Comparison of ENCODE assay signal across 8 cellular contexts in the genomic region with DNA sequence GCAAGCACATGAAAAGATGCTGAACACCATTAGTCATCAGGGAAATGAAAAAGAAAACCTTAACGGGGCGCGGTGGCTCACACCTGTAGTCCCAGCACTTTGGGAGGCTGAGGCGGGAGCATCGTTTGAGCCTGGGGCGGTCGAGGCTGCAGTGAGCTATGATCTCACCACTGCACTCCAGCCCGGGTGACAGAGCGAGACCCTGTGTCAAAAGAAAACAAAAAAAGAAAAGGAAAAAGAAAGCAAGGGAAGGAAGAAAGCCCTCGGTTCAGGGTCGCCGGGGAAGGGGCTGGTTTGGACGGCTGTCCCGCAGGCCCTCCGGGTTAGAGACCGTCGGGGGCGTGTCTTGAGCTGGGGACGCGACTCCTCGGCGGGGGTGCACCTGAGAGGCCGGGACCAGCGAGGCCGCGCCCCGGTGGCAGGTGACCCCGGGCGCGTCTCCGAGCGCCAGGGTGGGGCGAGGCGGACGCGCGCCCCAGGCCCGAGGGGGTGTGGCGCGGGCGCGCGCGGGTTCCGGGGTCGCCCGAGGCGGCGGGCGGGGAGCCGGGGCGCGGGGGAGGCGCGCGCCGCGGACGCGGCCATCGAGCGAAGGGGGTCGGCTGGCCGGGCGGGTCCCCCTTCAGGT. TPM values are rescaled to one million over a fixed set of nuclear protein-coding genes. Genes with fewer than 3 reads are reported as not detected.
DNase-seq lines count a peak whose midpoint lies in the region; ATAC-seq, FAIRE-seq and TF ChIP-seq lines count a peak whose summit lies in the region.

No MANE protein-coding gene starts in this region.

- no peaks in the 10 kb centered on the region for H3K9me2 ChIP-seq in PC-9 (ENCODE audit: insufficient read depth)

- no peak for FAIRE-seq in astrocyte (lab: Jason Lieb, UNC)

- no peaks in the 10 kb centered on the region for H3K27me3 Mint-ChIP-seq in astrocyte (ENCODE audit: low read depth, unreplicated experiment)

- no TSS peak for BruUV-seq in PC-9 (replicated peaks; lab: Mats Ljungman, UMichigan)

- ATAC-seq in GM19023 (IDR thresholded peaks at IDR 0.05; ENCODE audit: unreplicated experiment) (peak; percentile 56), HG03342 (IDR thresholded peaks at IDR 0.05; ENCODE audit: unreplicated experiment) (peak; percentile 60), HG03378 (IDR thresholded peaks at IDR 0.05; ENCODE audit: unreplicated experiment) (no peak)

- peaks cover 8% of the 10 kb centered on the region; the same call in 1 of the 2 replicates for H3F3A ChIP-seq in PC-9 (ENCODE audit: insufficient read depth, low read depth)

- POLR2A ChIA-PET in PC-9 (lab: Charles Lee; ENCODE audit: unreplicated experiment): interaction anchor here (0.7 to 1.2 kb wide), 3 partner anchors 15 to 27 kb away, joined by 3 to 9 read pairs (median 6); a partner anchor contains a TSS

- peaks cover 2% of the 10 kb centered on the region for H3K9me3 Mint-ChIP-seq in astrocyte (ENCODE audit: unreplicated experiment)

- CTCF ChIA-PET in PC-9 (lab: Charles Lee): interaction anchor here (1.0 kb wide), 1 partner anchor 84 kb away, joined by 6 read pairs; no protein-coding TSS in a partner anchor

- no peak for DNase-seq in AG10803 (ENCODE audit: low read depth)
- peak; percentile 68 to 80 for DNase-seq in PC-9
- no peak for DNase-seq in astrocyte (ENCODE audit: low read depth)
- peak; percentile 90 for DNase-seq in iPS-NIHi11 (ENCODE audit: low spot score)
- peak; percentile 25 for DNase-seq in stimulated activated CD4-positive, alpha-beta T cell treated with anti-CD3 and anti-CD28 coated beads, Interleukin-1b, Interleukin-23, amount 100 ng/mL, for 48 hours

- peak overlapping the region; percentile 81 for H3K9ac ChIP-seq in astrocyte (ENCODE audit: low read length)

- H3K4me1 Mint-ChIP-seq in astrocyte (ENCODE audit: low read depth, unreplicated experiment): no peaks in the 10 kb centered on the region

- intact Hi-C loops in PC-9 (cut with micrococcal nuclease; ENCODE audit: unreplicated experiment): loop anchor here (2.0 to 5.0 kb wide), 3 partner anchors 27 to 60 kb away; a partner anchor contains a TSS

- H3K9me3 ChIP-seq in PC-9 (ENCODE audit: insufficient read depth, low read depth): no peaks in the 10 kb centered on the region
- no peaks in the 10 kb centered on the region for H3K9me3 ChIP-seq in astrocyte (ENCODE audit: insufficient read depth, low read depth, low read length)

- H3K4me3 ChIP-seq in AG10803 (ENCODE audit: low read length) (peak overlapping the region; percentile 55), PC-9 (peak overlapping the region; percentile 66; the same call in 1 of the 2 replicates), astrocyte (ENCODE audit: insufficient read depth, low read depth, low read length) (peak overlapping the region; percentile 50)

- H3K4me2 ChIP-seq in PC-9: peak overlapping the region; percentile 69
- H3K4me2 ChIP-seq in astrocyte (ENCODE audit: low read length): peak overlapping the region; percentile 91

- H3K27me3 ChIP-seq in PC-9 (ENCODE audit: insufficient read depth, low read depth) (no peaks in the 10 kb centered on the region), astrocyte (ENCODE audit: insufficient read depth, low read length) (no peaks in the 10 kb centered on the region)

- H3K36me3 Mint-ChIP-seq in astrocyte (ENCODE audit: low read depth, unreplicated experiment): peaks cover 7% of the 10 kb centered on the region

- TF ChIP-seq CTCF in AG10803 (conservative IDR thresholded peaks at IDR 0.05; ENCODE audit: low read length) (no peak), PC-9 (conservative IDR thresholded peaks at IDR 0.05) (no peak), astrocyte (IDR thresholded peaks at IDR 0.05; ENCODE audit: insufficient read depth, low read depth, low read length) (no peak)

- H3K27ac ChIP-seq in PC-9 (no peak overlapping the region), astrocyte (ENCODE audit: low read depth, low read length) (peak overlapping the region; percentile 53)

- H3K4me1 ChIP-seq in PC-9 (replicated peaks; ENCODE audit: insufficient read depth) (peaks cover 5% of the 10 kb centered on the region), astrocyte (ENCODE audit: insufficient read depth, low read length) (peaks cover 4% of the 10 kb centered on the region)

- peaks cover 6% of the 10 kb centered on the region; the same call in 1 of the 2 replicates for H3K79me2 ChIP-seq in PC-9 (ENCODE audit: low read depth)
- peaks cover 43% of the 10 kb centered on the region for H3K79me2 ChIP-seq in astrocyte (ENCODE audit: insufficient read depth, low read length)

- H3K36me3 ChIP-seq in PC-9 (ENCODE audit: low read depth): no peaks in the 10 kb centered on the region
- H3K36me3 ChIP-seq in astrocyte (ENCODE audit: insufficient read depth, low read length): no peaks in the 10 kb centered on the region

- H2AFZ ChIP-seq in PC-9 (no peak overlapping the region), astrocyte (ENCODE audit: low read depth, low read length) (peak overlapping the region; percentile 66)

- H3K4me3 Mint-ChIP-seq in astrocyte (ENCODE audit: unreplicated experiment): peak overlapping the region; percentile 96

- H3K27ac Mint-ChIP-seq in astrocyte (ENCODE audit: unreplicated experiment): peak overlapping the region; percentile 96

- H4K20me1 ChIP-seq in PC-9 (ENCODE audit: insufficient read depth) (no peaks in the 10 kb centered on the region), astrocyte (ENCODE audit: insufficient read depth, low read length) (peaks cover 41% of the 10 kb centered on the region)

RNA-seq across cellular contexts. Expression of a gene that starts 0.5 kb away (rescaled TPM):
- total RNA-seq in PC-9 (2021): 109 and 124 TPM in 2 replicates
- 117 and 149 TPM in 2 replicates for total RNA-seq in astrocyte

RNA-seq across cellular contexts. Expression of a gene that starts 13.7 kb away (rescaled TPM):
- 82.1 and 89.4 TPM in 2 replicates for total RNA-seq in PC-9 (2021)
- total RNA-seq in astrocyte: 88.0 and 100.0 TPM in 2 replicates

RNA-seq across cellular contexts. Expression of a gene that starts 20.6 kb away (rescaled TPM):
- total RNA-seq in PC-9 (2021) (116 and 123 TPM in 2 replicates), astrocyte (137 and 143 TPM in 2 replicates)

RNA-seq across cellular contexts. Expression of a gene that starts 21.5 kb away (rescaled TPM):
- total RNA-seq in PC-9 (2021): 63.9 and 82.5 TPM in 2 replicates
- total RNA-seq in astrocyte: 20.0 and 20.1 TPM in 2 replicates

RNA-seq across cellular contexts. Expression of a gene that starts 28.8 kb away (rescaled TPM):
- total RNA-seq in PC-9 (2021): 80.7 and 81.6 TPM in 2 replicates
- total RNA-seq in astrocyte: 25.8 and 26.2 TPM in 2 replicates

Comparison
In these comparisons a context has a peak if more than half of its experiments do, and no peak if none do; other contexts are left out.
1. DNase-seq: peak in PC-9 (2 of 2), iPS-NIHi11 (single experiment) and stimulated activated CD4-positive, alpha-beta T cell treated with anti-CD3 and anti-CD28 coated beads, Interleukin-1b, Interleukin-23, amount 100 ng/mL, for 48 hours (single experiment); none in AG10803 (single experiment) and astrocyte (single experiment).
2. Peak in every context shown above with its lines, with median percentiles within 50 percentile points of each other: H3K4me3 ChIP-seq.